1 cellular context compared by ENCODE assay signal in the genomic region with DNA sequence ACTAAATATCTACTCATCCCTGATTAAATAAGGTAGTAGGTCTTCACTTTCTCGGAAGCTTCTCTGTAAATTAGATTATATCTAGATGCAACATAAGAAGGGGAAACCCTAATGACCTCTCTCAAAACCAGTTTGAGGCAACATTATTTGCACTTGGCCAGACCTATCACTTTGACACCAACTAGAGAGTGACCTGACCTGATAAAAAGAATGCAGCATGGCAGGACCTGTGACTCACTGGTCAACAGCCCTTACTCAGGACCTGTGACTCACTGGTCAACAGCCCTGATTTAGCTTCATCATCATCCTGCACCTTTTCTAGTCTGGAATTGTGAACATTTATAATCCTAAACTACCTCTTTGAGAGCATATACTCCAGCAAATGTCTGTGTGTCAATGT.
TF ChIP-seq lines count a peak whose summit lies in the region.

No MANE protein-coding gene starts in this region.

TF ChIP-seq in WTC11, 78 proteins besides CTCF, POLR2A, EP300 and RAD21 (continued from another document):
- TF ChIP-seq, protein P1, sequence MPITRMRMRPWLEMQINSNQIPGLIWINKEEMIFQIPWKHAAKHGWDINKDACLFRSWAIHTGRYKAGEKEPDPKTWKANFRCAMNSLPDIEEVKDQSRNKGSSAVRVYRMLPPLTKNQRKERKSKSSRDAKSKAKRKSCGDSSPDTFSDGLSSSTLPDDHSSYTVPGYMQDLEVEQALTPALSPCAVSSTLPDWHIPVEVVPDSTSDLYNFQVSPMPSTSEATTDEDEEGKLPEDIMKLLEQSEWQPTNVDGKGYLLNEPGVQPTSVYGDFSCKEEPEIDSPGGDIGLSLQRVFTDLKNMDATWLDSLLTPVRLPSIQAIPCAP (CRISPR knock-in tag; IDR thresholded peaks at IDR 0.05) = no peak
- no peak for TF ChIP-seq TEAD4 (CRISPR knock-in tag; IDR thresholded peaks at IDR 0.05)
- TF ChIP-seq, protein P2, sequence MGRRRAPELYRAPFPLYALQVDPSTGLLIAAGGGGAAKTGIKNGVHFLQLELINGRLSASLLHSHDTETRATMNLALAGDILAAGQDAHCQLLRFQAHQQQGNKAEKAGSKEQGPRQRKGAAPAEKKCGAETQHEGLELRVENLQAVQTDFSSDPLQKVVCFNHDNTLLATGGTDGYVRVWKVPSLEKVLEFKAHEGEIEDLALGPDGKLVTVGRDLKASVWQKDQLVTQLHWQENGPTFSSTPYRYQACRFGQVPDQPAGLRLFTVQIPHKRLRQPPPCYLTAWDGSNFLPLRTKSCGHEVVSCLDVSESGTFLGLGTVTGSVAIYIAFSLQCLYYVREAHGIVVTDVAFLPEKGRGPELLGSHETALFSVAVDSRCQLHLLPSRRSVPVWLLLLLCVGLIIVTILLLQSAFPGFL (CRISPR knock-in tag; IDR thresholded peaks at IDR 0.05; ENCODE audit: borderline replicate concordance) = no peak
